17 cellular contexts compared by ENCODE assay signal in genomic region chr11:22785251-22785650, GRCh38. TPM values are rescaled to one million over a fixed set of nuclear protein-coding genes. Genes with fewer than 3 reads are reported as not detected.
DNase-seq lines count a peak whose midpoint lies in the region; FAIRE-seq and TF ChIP-seq lines count a peak whose summit lies in the region.
"Had no signal": no experiment of that assay in that cellular context is flagged by ENCODE, and none has a peak within 500 bp of the region (broad histone marks: within the 10 kb centered on the region; RNA-seq: fewer than 3 reads in every experiment).

No MANE protein-coding gene starts in this region.

- H3K36me3 Mint-ChIP-seq in osteocyte (ENCODE audit: unreplicated experiment): no peaks in the 10 kb centered on the region
- H3K36me3 Mint-ChIP-seq in activated T-helper 2 cell treated with anti-CD3 and anti-CD28 coated beads, Interferon-gamma antibody, Interleukin-2, Interleukin-4, amounts not matched to agents 10 μg/mL and 5 μg/mL and 100 μg/mL, durations not matched to agents 14 hours and 24 hours and 36 hours (ENCODE audit: low read depth): no peaks in the 10 kb centered on the region
- H3K36me3 Mint-ChIP-seq: natural killer cell had no signal

- H3K4me3 ChIP-seq in endothelial cell of umbilical vein (replicated peaks in 1 of 3; ENCODE audit: insufficient read depth in 1 of 3, low read depth in 1 of 3, low read length in 3 of 3): no peak overlapping the region
- H3K4me3 ChIP-seq in OCI-LY7 (ENCODE audit: low read depth, low read length, poor library complexity, severe bottlenecking): no peak overlapping the region
- H3K4me3 ChIP-seq: ascending aorta, lower lobe of right lung had no signal

- no peaks in the 10 kb centered on the region for H3K9me1 ChIP-seq in endothelial cell of umbilical vein (replicated peaks; ENCODE audit: control insufficient read depth, extremely low read depth, insufficient read depth, low read length)

- H3K4me2 ChIP-seq in endothelial cell of umbilical vein (ENCODE audit: insufficient read depth, low read length) (peak overlapping the region; percentile 31), OCI-LY7 (ENCODE audit: low read length) (no peak overlapping the region)

- intact Hi-C loops in endothelial cell of umbilical vein (cut with micrococcal nuclease) (loop anchor here (1.0 to 5.0 kb wide), 7 partner anchors 23 to 613 kb away; partner anchors contain the start of genes FANCF and SVIP), OCI-LY7 (cut with micrococcal nuclease; ENCODE audit: unreplicated experiment) (loop anchor here (5.0 kb wide), 1 partner anchor 538 kb away; no protein-coding TSS in a partner anchor)
- intact Hi-C loops in activated T-helper 2 cell treated with anti-CD3 and anti-CD28 coated beads, Interferon-gamma antibody, Interleukin-2, Interleukin-4, amounts not matched to agents 10 μg/mL and 5 μg/mL and 100 μg/mL, durations not matched to agents 14 hours and 24 hours and 36 hours (cut with micrococcal nuclease): loop anchor here (5.0 kb wide), 1 partner anchor 538 kb away; no protein-coding TSS in a partner anchor

- H4K20me1 ChIP-seq in endothelial cell of umbilical vein (replicated peaks; ENCODE audit: control insufficient read depth, extremely low read depth, insufficient read depth, low read length) (no peaks in the 10 kb centered on the region), OCI-LY7 (ENCODE audit: insufficient read depth, low read length) (no peaks in the 10 kb centered on the region)

- H3K9me3 ChIP-seq in endothelial cell of umbilical vein (replicated peaks; ENCODE audit: control insufficient read depth, insufficient read depth, low read length) (no peaks in the 10 kb centered on the region), OCI-LY7 (ENCODE audit: low read length) (no peaks in the 10 kb centered on the region)
- H3K9me3 ChIP-seq: ascending aorta, BE2C, lower lobe of right lung had no signal

- BruUV-seq in endothelial cell of umbilical vein (replicated peaks; lab: Mats Ljungman, UMichigan): no TSS peak
- BruUV-seq in OCI-LY7 (replicated peaks; lab: Mats Ljungman, UMichigan): no TSS peak

- H3K4me1 ChIP-seq in endothelial cell of umbilical vein (ENCODE audit: control insufficient read depth, extremely low read depth, insufficient read depth, low read length) (peaks cover 24% of the 10 kb centered on the region), OCI-LY7 (ENCODE audit: insufficient read depth, low read length, poor library complexity, severe bottlenecking) (peaks cover 6% of the 10 kb centered on the region)
- H3K4me1 ChIP-seq: ascending aorta, BE2C, lower lobe of right lung had no signal

- peak overlapping the region; percentile 45 for H3K27ac ChIP-seq in endothelial cell of umbilical vein (ENCODE audit: insufficient read depth, low read depth, low read length)
- no peak overlapping the region for H3K27ac ChIP-seq in OCI-LY7 (ENCODE audit: low read depth, low read length, poor library complexity, severe bottlenecking)
- H3K27ac ChIP-seq: ascending aorta, lower lobe of right lung had no signal

- H3K4me1 Mint-ChIP-seq in osteocyte (ENCODE audit: unreplicated experiment): peaks cover 2% of the 10 kb centered on the region
- H3K4me1 Mint-ChIP-seq in activated T-helper 2 cell treated with anti-CD3 and anti-CD28 coated beads, Interferon-gamma antibody, Interleukin-2, Interleukin-4, amounts not matched to agents 10 μg/mL and 5 μg/mL and 100 μg/mL, durations not matched to agents 14 hours and 24 hours and 36 hours (ENCODE audit: low read depth): peaks cover 2% of the 10 kb centered on the region

- no peak overlapping the region for H3K27ac Mint-ChIP-seq in osteocyte (ENCODE audit: unreplicated experiment)
- no peak overlapping the region for H3K27ac Mint-ChIP-seq in activated T-helper 2 cell treated with anti-CD3 and anti-CD28 coated beads, Interferon-gamma antibody, Interleukin-2, Interleukin-4, amounts not matched to agents 10 μg/mL and 5 μg/mL and 100 μg/mL, durations not matched to agents 14 hours and 24 hours and 36 hours
- H3K27ac Mint-ChIP-seq: natural killer cell had no signal

- H3K79me2 ChIP-seq in endothelial cell of umbilical vein (ENCODE audit: control insufficient read depth, insufficient read depth, low read length): no peaks in the 10 kb centered on the region
- no peaks in the 10 kb centered on the region for H3K79me2 ChIP-seq in OCI-LY7 (ENCODE audit: insufficient read depth, low read depth, low read length)

- H3K36me3 ChIP-seq in endothelial cell of umbilical vein (ENCODE audit: control insufficient read depth in 2 of 2, extremely low read depth in 1 of 2, insufficient read depth in 2 of 2, low read length in 2 of 2) (no peaks in the 10 kb centered on the region), OCI-LY7 (ENCODE audit: insufficient read depth, low read length) (no peaks in the 10 kb centered on the region)
- H3K36me3 ChIP-seq: ascending aorta, BE2C, lower lobe of right lung had no signal

- TF ChIP-seq POLR2A in GM12891 (IDR thresholded peaks at IDR 0.05; ENCODE audit: low read depth, low read length) (no peak), endothelial cell of umbilical vein (IDR thresholded peaks at IDR 0.05; ENCODE audit: low read depth, low read length) (no peak)

- H3K9ac ChIP-seq in endothelial cell of umbilical vein (replicated peaks; ENCODE audit: extremely low read depth, insufficient read depth, low read length): peak overlapping the region; percentile 29

- no peak for TF ChIP-seq CTCF in endothelial cell of umbilical vein (IDR thresholded peaks at IDR 0.05; ENCODE audit: extremely low read depth in 1 of 2, insufficient read depth in 1 of 2, low read depth in 1 of 2, low read length in 2 of 2)
- no peak for TF ChIP-seq CTCF in OCI-LY7 (conservative IDR thresholded peaks at IDR 0.05; ENCODE audit: low read length)
- no peak for TF ChIP-seq CTCF in osteocyte (IDR thresholded peaks at IDR 0.05)

- H3K9me3 Mint-ChIP-seq in osteocyte (ENCODE audit: unreplicated experiment): no peaks in the 10 kb centered on the region
- no peaks in the 10 kb centered on the region for H3K9me3 Mint-ChIP-seq in activated T-helper 2 cell treated with anti-CD3 and anti-CD28 coated beads, Interferon-gamma antibody, Interleukin-2, Interleukin-4, amounts not matched to agents 10 μg/mL and 5 μg/mL and 100 μg/mL, durations not matched to agents 14 hours and 24 hours and 36 hours
- H3K9me3 Mint-ChIP-seq: natural killer cell had no signal

- peaks cover 18% of the 10 kb centered on the region for H3K27me3 Mint-ChIP-seq in osteocyte (ENCODE audit: unreplicated experiment)
- H3K27me3 Mint-ChIP-seq in activated T-helper 2 cell treated with anti-CD3 and anti-CD28 coated beads, Interferon-gamma antibody, Interleukin-2, Interleukin-4, amounts not matched to agents 10 μg/mL and 5 μg/mL and 100 μg/mL, durations not matched to agents 14 hours and 24 hours and 36 hours (ENCODE audit: low read depth): peaks cover 2% of the 10 kb centered on the region

- FAIRE-seq in GM12891 (lab: Jason Lieb, UNC) (peak; percentile 72), endothelial cell of umbilical vein (lab: Jason Lieb, UNC) (peak; percentile 91)

- POLR2A ChIA-PET in endothelial cell of umbilical vein (lab: Charles Lee) (interaction anchor here (0.8 kb wide), 1 partner anchor 23 kb away, joined by 3 read pairs; no protein-coding TSS in a partner anchor), OCI-LY7 (lab: Charles Lee) (interaction anchor here (0.8 kb wide), 1 partner anchor 157 kb away, joined by 3 read pairs; no protein-coding TSS in a partner anchor)

- H3K9me2 ChIP-seq in OCI-LY7 (ENCODE audit: insufficient read depth, low read length): no peaks in the 10 kb centered on the region

- no peak for DNase-seq in GM12891 (ENCODE audit: insufficient read length, low spot score)
- peak; percentile 53 for DNase-seq in NCI-H524 treated with DMSO at 0.1 percent for 48 hours (lab: John Stamatoyannopoulos, UW)
- DNase-seq in endothelial cell of umbilical vein (ENCODE audit: low read depth, low spot score): peak; percentile 85
- peak; percentile 58 for DNase-seq in pons (ENCODE audit: low spot score)
- no peak for DNase-seq in OCI-LY7 (ENCODE audit: low spot score)
- DNase-seq in osteocyte (ENCODE audit: extremely low spot score, unreplicated experiment): no peak
- no peak for DNase-seq in activated T-helper 2 cell treated with anti-CD3 and anti-CD28 coated beads, Interferon-gamma antibody, Interleukin-2, Interleukin-4, amounts not matched to agents 10 μg/mL and 5 μg/mL and 100 μg/mL, durations not matched to agents 14 hours and 24 hours and 36 hours (ENCODE audit: low spot score)
- DNase-seq: activated CD4-positive, CD25-positive, alpha-beta regulatory T cell; activated gamma-delta T cell treated with Interleukin-2 at 50 U/mL for 16 hours; BE2C; lower lobe of right lung; natural killer cell; NCI-H510A; retina; substantia nigra; T-helper 1 cell had no signal

- CTCF ChIA-PET in endothelial cell of umbilical vein (lab: Charles Lee): interaction anchor here (1.0 to 5.1 kb wide), 8 partner anchors 10 to 541 kb away, joined by 3 to 86 read pairs (median 4); partner anchors contain the start of gene SVIP
- CTCF ChIA-PET in OCI-LY7 (lab: Charles Lee; ENCODE audit: unreplicated experiment): no interaction called here

- H3K27me3 ChIP-seq in endothelial cell of umbilical vein (ENCODE audit: control insufficient read depth in 2 of 2, insufficient read depth in 2 of 2, low read length in 2 of 2): no peaks in the 10 kb centered on the region
- H3K27me3 ChIP-seq: ascending aorta, BE2C had no signal

- H3K4me3 Mint-ChIP-seq in osteocyte (ENCODE audit: unreplicated experiment): no peak overlapping the region
- H3K4me3 Mint-ChIP-seq in activated T-helper 2 cell treated with anti-CD3 and anti-CD28 coated beads, Interferon-gamma antibody, Interleukin-2, Interleukin-4, amounts not matched to agents 10 μg/mL and 5 μg/mL and 100 μg/mL, durations not matched to agents 14 hours and 24 hours and 36 hours (ENCODE audit: low read depth): no peak overlapping the region
- H3K4me3 Mint-ChIP-seq: natural killer cell had no signal

- dilution Hi-C loops in endothelial cell of umbilical vein (cut with MboI; ENCODE audit: extremely low pct_ligation_motif_present, low sequenced_read_pairs): no loop called here

- H2AFZ ChIP-seq in endothelial cell of umbilical vein (ENCODE audit: low read depth, low read length) (peak overlapping the region; percentile 36), OCI-LY7 (ENCODE audit: low read length) (no peak overlapping the region)

RNA-seq across cellular contexts. Expression of gene SVIP, which starts 44.4 kb away (rescaled TPM):
- polyA plus RNA-seq in GM12891 (2012; ENCODE audit: low read depth, missing spikeins): 34.7 TPM
- total RNA-seq in endothelial cell of umbilical vein (69.5 and 70.5 TPM in 2 replicates), OCI-LY7 (2022) (not detected in 2 replicates), osteocyte (8.4 and 12.1 TPM in 2 replicates)
- polyA plus RNA-seq in endothelial cell of umbilical vein: 3.2 and 4.6 TPM in 2 replicates
- 16.4 and 17.7 TPM in 2 replicates for polyA plus RNA-seq in endothelial cell of umbilical vein (2011; cell fraction: cytosol; rRNA removed)
- polyA plus RNA-seq in endothelial cell of umbilical vein (2011; cell fraction: nucleus; rRNA removed): 7.3 and 11.9 TPM in 2 replicates
- 30.4 and 57.6 TPM in 2 replicates for polyA plus RNA-seq in endothelial cell of umbilical vein (2012)
- polyA minus RNA-seq in endothelial cell of umbilical vein: 3.1 and 3.4 TPM in 2 replicates
- 2.0 TPM for polyA minus RNA-seq in endothelial cell of umbilical vein (2011; cell fraction: cytosol; rRNA and poly(A)+ RNA removed)
- 9.8 and 13.8 TPM in 2 replicates for polyA minus RNA-seq in endothelial cell of umbilical vein (2011; cell fraction: nucleus; rRNA and poly(A)+ RNA removed)
- not detected in 2 replicates for total RNA-seq in OCI-LY7 (2014; rRNA removed; shearing (Covaris generic))
- 42.3 and 43.1 TPM in 2 replicates for total RNA-seq in activated T-helper 2 cell treated with anti-CD3 and anti-CD28 coated beads, Interferon-gamma antibody, Interleukin-2, Interleukin-4, amounts not matched to agents 10 μg/mL and 5 μg/mL and 100 μg/mL, durations not matched to agents 14 hours and 24 hours and 36 hours

Comparison
In these comparisons a context has a peak if more than half of its experiments do, and no peak if none do; other contexts are left out.
1. DNase-seq: peak in NCI-H524 treated with DMSO at 0.1 percent for 48 hours (single experiment), endothelial cell of umbilical vein (single experiment) and pons (single experiment); none in GM12891 (single experiment), OCI-LY7 (single experiment), osteocyte (single experiment) and activated T-helper 2 cell treated with anti-CD3 and anti-CD28 coated beads, Interferon-gamma antibody, Interleukin-2, Interleukin-4, amounts not matched to agents 10 μg/mL and 5 μg/mL and 100 μg/mL, durations not matched to agents 14 hours and 24 hours and 36 hours (single experiment).